Comparison of ENCODE assay signal across 9 cellular contexts in the genomic region with DNA sequence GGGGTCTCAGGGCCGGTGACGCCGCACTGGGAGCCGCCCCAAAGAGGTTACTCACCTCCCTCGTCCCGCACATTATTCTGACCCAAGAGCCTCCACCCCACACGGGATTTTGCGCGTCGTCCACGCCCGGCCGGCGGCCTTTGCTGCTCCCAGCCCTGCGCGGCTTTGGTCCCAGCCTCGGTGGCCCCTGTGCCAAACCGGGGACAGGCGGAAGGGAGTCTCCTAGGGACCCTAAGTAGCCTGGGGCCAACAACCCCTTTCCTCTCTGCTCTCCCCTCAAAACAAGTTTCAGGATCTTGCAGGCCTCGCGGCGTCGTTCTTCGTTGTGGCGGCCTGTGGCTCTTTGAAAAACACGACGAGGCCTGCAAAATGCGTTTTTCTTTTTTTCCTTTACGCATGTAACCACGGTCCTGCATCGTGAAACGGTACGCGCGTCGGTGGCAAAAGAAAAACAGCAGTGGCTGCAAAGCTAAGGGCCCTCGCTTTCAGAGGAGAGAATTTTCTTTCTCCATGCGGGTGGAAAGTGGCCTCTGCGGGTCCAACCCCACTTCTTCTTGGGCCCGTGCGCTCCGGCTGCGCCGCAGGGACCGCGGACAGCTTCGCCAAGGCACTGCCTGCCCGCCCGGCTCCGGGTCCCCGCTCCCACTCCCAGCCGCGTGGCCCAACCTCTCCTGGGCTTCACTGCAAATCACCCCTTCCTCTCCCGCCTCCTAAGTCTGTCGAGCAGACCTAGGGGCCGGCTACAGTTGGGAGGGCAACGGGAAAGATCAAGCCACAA. TPM values are rescaled to one million over a fixed set of nuclear protein-coding genes. Genes with fewer than 3 reads are reported as not detected.
DNase-seq lines count a peak whose midpoint lies in the region; ATAC-seq, FAIRE-seq and TF ChIP-seq lines count a peak whose summit lies in the region.
"Had no signal": no experiment of that assay in that cellular context is flagged by ENCODE, and none has a peak within 500 bp of the region (broad histone marks: within the 10 kb centered on the region; RNA-seq: fewer than 3 reads in every experiment).

No MANE protein-coding gene starts in this region.

- no peaks in the 10 kb centered on the region for H3K79me2 ChIP-seq in H1 (ENCODE audit: control insufficient read depth in 1 of 2, insufficient read depth in 2 of 2, low read length in 2 of 2)

- H3K4ac ChIP-seq in H1 (replicated peaks; ENCODE audit: insufficient read length, low read depth, low read length): no peak overlapping the region

- H3K56ac ChIP-seq in H1 (replicated peaks; ENCODE audit: insufficient read length, low read depth, low read length): no peak overlapping the region

- H3K9me3 ChIP-seq in H1 (ENCODE audit: insufficient read depth in 2 of 2, low read depth in 1 of 2, low read length in 1 of 2) (no peaks in the 10 kb centered on the region), psoas muscle (no peaks in the 10 kb centered on the region), thyroid gland (no peaks in the 10 kb centered on the region)

- H3K14ac ChIP-seq in H1 (ENCODE audit: insufficient read length): no peak overlapping the region

- peak overlapping the region; percentile 21; the same call in 1 of the 2 replicates for H2BK5ac ChIP-seq in H1 (ENCODE audit: low read depth, low read length)

- H3K9ac ChIP-seq in H1 (replicated peaks in 1 of 4; ENCODE audit: extremely low read depth in 1 of 4, low read depth in 3 of 4, low read length in 3 of 4): no peak overlapping the region

- intact Hi-C loops in psoas muscle (cut with DNase I): no loop called here
- intact Hi-C loops in thyroid gland (cut with DNase I): loop anchor here (10.0 kb wide), 1 partner anchor 274 kb away; no protein-coding TSS in a partner anchor

- H3K36me3 ChIP-seq in H1 (ENCODE audit: control insufficient read depth in 2 of 4, insufficient read depth in 4 of 4, low read length in 3 of 4) (no peaks in the 10 kb centered on the region), psoas muscle (ENCODE audit: insufficient read depth in 1 of 2, low read depth in 1 of 2) (no peaks in the 10 kb centered on the region), thyroid gland (no peaks in the 10 kb centered on the region)

- ATAC-seq in psoas muscle: no peak

- H3K4me3 ChIP-seq in GM12875 (ENCODE audit: low read depth, low read length): peak overlapping the region; percentile 94
- H3K4me3 ChIP-seq in NB4 (ENCODE audit: low read depth, low read length): peak overlapping the region; percentile 17
- peak overlapping the region in 3 of 4 experiments; percentile 23 to 61 (median 27); a peak in 6 of 8 replicates for H3K4me3 ChIP-seq in H1 (ENCODE audit: extremely low read depth in 1 of 4, insufficient read depth in 2 of 4, low read depth in 3 of 4, low read length in 4 of 4)
- H3K4me3 ChIP-seq in psoas muscle: peak overlapping the region; percentile 41
- H3K4me3 ChIP-seq in thyroid gland (replicated peaks in 1 of 3): no peak overlapping the region

- no peak overlapping the region for H4K5ac ChIP-seq in H1 (ENCODE audit: insufficient read length, low read depth, low read length)

- TF ChIP-seq POLR2A in NB4 (IDR thresholded peaks at IDR 0.05; ENCODE audit: extremely low read depth, insufficient read length) (no peak), H1 (IDR thresholded peaks at IDR 0.05; ENCODE audit: control extremely low read depth in 1 of 2, low read depth in 2 of 2, low read length in 2 of 2) (no peak), thyroid gland (IDR thresholded peaks at IDR 0.05) (no peak)

- H3K27ac ChIP-seq in H1 (ENCODE audit: low read depth, low read length) (no peak overlapping the region), psoas muscle (no peak overlapping the region), thyroid gland (no peak overlapping the region)
- H3K27ac ChIP-seq: VCaP had no signal

- no peak for TF ChIP-seq EP300 in H1 (IDR thresholded peaks at IDR 0.05; ENCODE audit: borderline replicate concordance in 1 of 2, low read depth in 2 of 2, low read length in 2 of 2)

- TF ChIP-seq CTCF in GM12875 (IDR thresholded peaks at IDR 0.05; ENCODE audit: borderline replicate concordance, insufficient read depth, low read depth, low read length): no peak
- no peak for TF ChIP-seq CTCF in NB4 (IDR thresholded peaks at IDR 0.05; ENCODE audit: low read depth, low read length)
- no peak for TF ChIP-seq CTCF in H1 (IDR thresholded peaks at IDR 0.05; ENCODE audit: control extremely low read depth in 1 of 3, insufficient read depth in 1 of 3, low read depth in 1 of 3, low read length in 3 of 3)
- TF ChIP-seq CTCF in psoas muscle (IDR thresholded peaks at IDR 0.05): no peak
- TF ChIP-seq CTCF in thyroid gland (IDR thresholded peaks at IDR 0.05): no peak

- no peaks in the 10 kb centered on the region for H3K79me1 ChIP-seq in H1 (ENCODE audit: low read depth, low read length)

- 0 out of 2 replicates have a peak overlapping the region, but pooled peaks have one; percentile 72 for H2BK15ac ChIP-seq in H1 (ENCODE audit: low read length)

- CTCF ChIA-PET in H1 (lab: Charles Lee; ENCODE audit: partially characterized antibody): interaction anchor here (1.0 to 3.4 kb wide), 6 partner anchors 9 to 170 kb away, joined by 3 to 23 read pairs (median 4); no protein-coding TSS in a partner anchor

- no peak for TF ChIP-seq RAD21 in H1 (IDR thresholded peaks at IDR 0.05 in 1 of 2, conservative IDR thresholded peaks at IDR 0.05 in 1 of 2; ENCODE audit: low read depth in 2 of 2, low read length in 2 of 2)

- H4K8ac ChIP-seq in H1 (ENCODE audit: extremely low read depth, insufficient read depth, low read length): no peak overlapping the region

- H3K4me1 ChIP-seq in H1 (replicated peaks in 1 of 4; ENCODE audit: control insufficient read depth in 3 of 4, insufficient read depth in 4 of 4, low read length in 3 of 4) (peaks cover 6 to 66% (median 46%) of the 10 kb centered on the region in 4 experiments), psoas muscle (peaks cover 10% of the 10 kb centered on the region), thyroid gland (peaks cover 14 to 48% of the 10 kb centered on the region in 2 donors)

- H3K27me3 ChIP-seq in H1 (replicated peaks in 1 of 4; ENCODE audit: control insufficient read depth in 3 of 4, extremely low read depth in 1 of 4, insufficient read depth in 3 of 4, low read length in 3 of 4) (peaks cover 67 to 97% (median 90%) of the 10 kb centered on the region in 4 experiments), psoas muscle (ENCODE audit: insufficient read depth in 3 of 3, low read length in 2 of 3) (peaks cover 4 to 90% (median 52%) of the 10 kb centered on the region in 3 donors), thyroid gland (peaks cover 68% of the 10 kb centered on the region)

- DNase-seq in NB4 (ENCODE audit: low read depth) (no peak), H1 (ENCODE audit: low read depth in 1 of 2, low spot score in 2 of 2) (peak in 1 of 2 experiments; percentile 82), psoas muscle (no peak), NCI-H1092 (lab: John Stamatoyannopoulos, UW) (no peak), thyroid gland (no peak)
- no peak for DNase-seq in activated CD8-positive, alpha-beta memory T cell treated with anti-CD3 and anti-CD28 coated beads, Interleukin-2, amount 50 U/mL, for 48 hours
- DNase-seq: NCI-H2227 treated with DMSO at 0.1 percent for 48 hours had no signal

- FAIRE-seq in H1 (lab: Jason Lieb, UNC): no peak

- no peak overlapping the region for H4K91ac ChIP-seq in H1 (replicated peaks; ENCODE audit: insufficient read length, low read length)

- H3K18ac ChIP-seq in H1 (ENCODE audit: extremely low read depth, low read length): peak overlapping the region; percentile 32; the same call in 1 of the 2 replicates

- peak overlapping the region; percentile 94 for H2BK12ac ChIP-seq in H1 (ENCODE audit: low read depth, low read length)

- H2AFZ ChIP-seq in H1 (ENCODE audit: low read length): 0 out of 2 replicates have a peak overlapping the region, but pooled peaks have one; percentile 90

- H4K20me1 ChIP-seq in H1 (replicated peaks in 1 of 2; ENCODE audit: control insufficient read depth in 1 of 2, insufficient read depth in 2 of 2, low read length in 2 of 2): peaks cover 0 to 8% of the 10 kb centered on the region in 2 experiments

- H2AK5ac ChIP-seq in H1 (ENCODE audit: low read depth, low read length): no peak overlapping the region

- WGBS in H1 (ENCODE audit: extremely low coverage in 1 of 2, insufficient coverage in 1 of 2, insufficient read length in 1 of 2, insufficient replicate concordance in 2 of 2, low coverage in 1 of 2, low lambda C conversion rate in 2 of 2, missing lambda C conversion rate in 1 of 2), 2 experiments: 5% methylated on average over 54 of the region's 57 CpGs; no CpG with 5 or more reads in 1 of the 2 experiments
- 16 to 20% (median 16%) methylated on average over 56 to 57 of the region's 57 CpGs for WGBS in psoas muscle, 3 donors
- 9 to 35% methylated on average over 35 to 40 of the region's 57 CpGs for WGBS in thyroid gland, 2 donors

- no peak overlapping the region for H2BK120ac ChIP-seq in H1 (replicated peaks; ENCODE audit: low read depth, low read length)

- H2BK20ac ChIP-seq in H1 (ENCODE audit: low read length): no peak overlapping the region

- POLR2A ChIA-PET in H1 (lab: Charles Lee; ENCODE audit: partially characterized antibody): interaction anchor here (0.8 to 2.0 kb wide), 4 partner anchors 9 to 101 kb away, joined by 3 to 6 read pairs (median 3); no protein-coding TSS in a partner anchor

- peaks cover 24% of the 10 kb centered on the region; the same call in 1 of the 2 replicates for H3K23me2 ChIP-seq in H1 (ENCODE audit: low read depth, low read length)

- no peak overlapping the region for H3K23ac ChIP-seq in H1 (ENCODE audit: insufficient read length)

- H3K4me2 ChIP-seq in H1 (ENCODE audit: insufficient read depth in 1 of 2, low read depth in 2 of 2, low read length in 2 of 2): peak overlapping the region; percentile 89 to 90

TF ChIP-seq in H1, 55 proteins besides CTCF, POLR2A, EP300 and RAD21 (continues in another document):
- TF ChIP-seq FOSL1 (IDR thresholded peaks at IDR 0.05; ENCODE audit: insufficient read depth, low read depth, low read length) (no peak), ASH2L (IDR thresholded peaks at IDR 0.05; ENCODE audit: low read length) (no peak), SP4 (IDR thresholded peaks at IDR 0.05; ENCODE audit: low read length) (no peak), EZH2 (IDR thresholded peaks at IDR 0.05; ENCODE audit: low read depth, low read length, severe bottlenecking) (peak; percentile 99)

RNA-seq across cellular contexts. Expression of a gene that starts 0.8 kb away (rescaled TPM):
- total RNA-seq in H1 (2021; fragmentation: NEBNext Ultra II Directional; extraction: Animal tissue kit (Norgen Biotek cat#: 25700)): 0.48 and 0.82 TPM in 2 replicates
- 0.49 and 0.62 TPM in 2 replicates for polyA plus RNA-seq in H1 (2011; rRNA removed)
- 0.44 TPM for polyA plus RNA-seq in H1 (2011; cell fraction: cytosol; rRNA removed)
- 0.70 TPM for polyA plus RNA-seq in H1 (2011; cell fraction: nucleus; rRNA removed)
- polyA plus RNA-seq in H1 (2012, experiment 1 of 2): 0.33 to 1.3 TPM (median 0.64 TPM) in 4 replicates
- polyA plus RNA-seq in H1 (2012, experiment 2 of 2): 0.55 TPM
- polyA plus RNA-seq in H1 (2013, experiment 1 of 2): 0.61 TPM
- 0.52 TPM for polyA plus RNA-seq in H1 (2013, experiment 2 of 2)
- 0.13 TPM in 1 of 2 replicates, not detected in the other for polyA minus RNA-seq in H1 (2011; rRNA and poly(A)+ RNA removed)
- 1.5 TPM for polyA minus RNA-seq in H1 (2011; cell fraction: cytosol; rRNA and poly(A)+ RNA removed)
- polyA minus RNA-seq in H1 (2011; cell fraction: nucleus; rRNA and poly(A)+ RNA removed): 0.30 TPM
- under 1 TPM; 0.28 to 0.59 (median 0.58) TPM for total RNA-seq in psoas muscle
- under 1 TPM; 0.16 to 0.20 (median 0.18) TPM for polyA plus RNA-seq in psoas muscle
- 1 to 10 TPM in 2 of 4 donors, under 1 TPM in 2; 0.27 to 2.8 (median 0.77) TPM for total RNA-seq in thyroid gland

Comparison
In these comparisons a context has a peak if more than half of its experiments do, and no peak if none do; other contexts are left out.
1. H3K4me3 ChIP-seq: peak in GM12875 (single experiment), NB4 (single experiment), H1 (3 of 4) and psoas muscle (single experiment); none in thyroid gland (0 of 3).